20 cellular contexts compared by ENCODE assay signal in genomic region chr3:117218709-117219108, GRCh38.
"Had no signal": no experiment of that assay in that cellular context is flagged by ENCODE, and none has a peak within 500 bp of the region (broad histone marks: within the 10 kb centered on the region; RNA-seq: fewer than 3 reads in every experiment).

No MANE protein-coding gene starts in this region.

- H3K27ac ChIP-seq: epithelial cell of prostate, gastrocnemius medialis, heart right ventricle, suprapubic skin had no signal

- ATAC-seq: activated CD4-positive, alpha-beta T cell treated with anti-CD3 and anti-CD28 coated beads for 36 hours; activated T-cell treated with anti-CD3 and anti-CD28 coated beads, Interleukin-2, amount 50 U/mL, for 4 hours; effector memory CD8-positive, alpha-beta T cell; gastrocnemius medialis; heart right ventricle; natural killer cell; right cardiac atrium; stimulated activated naive CD8-positive, alpha-beta T cell treated with anti-CD3 and anti-CD28 coated beads, Interleukin-15, Interleukin-2, amounts not matched to agents 100 U/mL and 50 U/mL, for 24 hours; T-cell had no signal

- H3K9me3 Mint-ChIP-seq: activated CD4-positive, alpha-beta memory T cell treated with anti-CD3 and anti-CD28 coated beads, Interleukin-2, amount 10 ng/mL, durations not matched to agents 7 days and 5 days; activated naive CD4-positive, alpha-beta T cell treated with anti-CD3 and anti-CD28 coated beads, Interleukin-2, amount 50 U/mL, for 24 hours; memory B cell had no signal

- H3K4me3 ChIP-seq: gastrocnemius medialis, heart right ventricle, smooth muscle cell, suprapubic skin had no signal

- H3K27me3 Mint-ChIP-seq: activated CD4-positive, alpha-beta memory T cell treated with anti-CD3 and anti-CD28 coated beads, Interleukin-2, amount 10 ng/mL, durations not matched to agents 7 days and 5 days; activated CD4-positive, alpha-beta T cell treated with anti-CD3 and anti-CD28 coated beads for 36 hours; activated naive CD4-positive, alpha-beta T cell treated with anti-CD3 and anti-CD28 coated beads, Interleukin-2, amount 50 U/mL, for 24 hours; central memory CD8-positive, alpha-beta T cell; effector memory CD8-positive, alpha-beta T cell; memory B cell; T-cell had no signal

- H3K4me1 Mint-ChIP-seq: activated CD4-positive, alpha-beta memory T cell treated with anti-CD3 and anti-CD28 coated beads, Interleukin-2, amount 10 ng/mL, durations not matched to agents 7 days and 5 days; activated CD4-positive, alpha-beta T cell treated with anti-CD3 and anti-CD28 coated beads for 36 hours; activated naive CD4-positive, alpha-beta T cell treated with anti-CD3 and anti-CD28 coated beads, Interleukin-2, amount 50 U/mL, for 24 hours; central memory CD8-positive, alpha-beta T cell; memory B cell; natural killer cell; T-cell had no signal

- H3K27me3 ChIP-seq: gastrocnemius medialis, heart right ventricle, suprapubic skin had no signal

- H3K36me3 Mint-ChIP-seq: activated naive CD4-positive, alpha-beta T cell treated with anti-CD3 and anti-CD28 coated beads, Interleukin-2, amount 50 U/mL, for 24 hours; memory B cell; natural killer cell; T-cell had no signal

- H3K9me3 ChIP-seq: gastrocnemius medialis, heart right ventricle, suprapubic skin had no signal

- H3K27ac Mint-ChIP-seq: activated CD4-positive, alpha-beta memory T cell treated with anti-CD3 and anti-CD28 coated beads, Interleukin-2, amount 10 ng/mL, durations not matched to agents 7 days and 5 days; activated CD4-positive, alpha-beta T cell treated with anti-CD3 and anti-CD28 coated beads for 36 hours; activated naive CD4-positive, alpha-beta T cell treated with anti-CD3 and anti-CD28 coated beads, Interleukin-2, amount 50 U/mL, for 24 hours; effector memory CD8-positive, alpha-beta T cell; memory B cell; natural killer cell; T-cell had no signal

- H3K36me3 ChIP-seq: gastrocnemius medialis, heart right ventricle, suprapubic skin had no signal

- H3K4me2 ChIP-seq: smooth muscle cell had no signal

- H3K4me3 Mint-ChIP-seq: activated CD4-positive, alpha-beta memory T cell treated with anti-CD3 and anti-CD28 coated beads, Interleukin-2, amount 10 ng/mL, durations not matched to agents 7 days and 5 days; activated CD4-positive, alpha-beta T cell treated with anti-CD3 and anti-CD28 coated beads for 36 hours; activated naive CD4-positive, alpha-beta T cell treated with anti-CD3 and anti-CD28 coated beads, Interleukin-2, amount 50 U/mL, for 24 hours; activated T-cell treated with anti-CD3 and anti-CD28 coated beads, Interleukin-2, amount 50 U/mL, for 4 hours; central memory CD8-positive, alpha-beta T cell; effector memory CD8-positive, alpha-beta T cell; memory B cell; natural killer cell; T-cell had no signal

- DNase-seq: activated CD4-positive, alpha-beta memory T cell treated with anti-CD3 and anti-CD28 coated beads, Interleukin-2, amount 10 ng/mL, durations not matched to agents 7 days and 5 days; activated CD4-positive, alpha-beta T cell treated with anti-CD3 and anti-CD28 coated beads for 36 hours; activated effector memory CD4-positive, alpha-beta T cell treated with anti-CD3 and anti-CD28 coated beads, Interleukin-2, amount 50 U/mL, for 16 hours; activated T-cell treated with anti-CD3 and anti-CD28 coated beads, Interleukin-2, amount 50 U/mL, for 4 hours; cortex of kidney; effector memory CD8-positive, alpha-beta T cell; gastrocnemius medialis; heart right ventricle; natural killer cell; right cardiac atrium; stimulated activated naive CD8-positive, alpha-beta T cell treated with anti-CD3 and anti-CD28 coated beads, Interleukin-15, Interleukin-2, amounts not matched to agents 100 U/mL and 50 U/mL, for 24 hours; T-cell; T1000; trophoblast cell had no signal
